Comparison of ENCODE assay signal across 14 cellular contexts in the genomic region with DNA sequence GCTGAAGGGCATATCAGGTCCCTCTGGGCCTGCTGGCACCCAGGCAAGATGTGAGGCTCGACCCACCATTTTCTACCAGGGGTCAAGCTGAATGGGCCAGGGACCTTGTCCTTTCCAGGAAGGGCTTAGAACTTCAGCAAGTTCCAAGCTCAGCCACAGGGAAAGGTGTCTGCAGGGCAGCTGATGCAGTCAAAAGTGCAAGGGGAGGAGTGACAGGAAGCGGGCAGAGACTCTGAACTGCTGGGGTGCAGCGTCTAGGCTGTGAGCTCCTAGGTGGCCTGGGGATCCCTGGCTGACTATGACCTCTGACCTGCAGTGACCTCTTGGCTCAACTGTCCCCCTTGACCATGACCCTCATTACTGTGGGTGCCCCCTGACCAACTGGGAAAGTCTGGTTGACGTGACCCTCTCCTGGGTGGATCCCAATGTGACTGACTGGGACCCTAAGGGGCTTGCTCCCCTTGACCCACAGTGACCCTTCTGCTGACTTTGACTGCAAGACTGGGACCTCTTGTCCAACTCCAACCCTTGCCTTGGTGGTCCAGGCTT. TPM values are rescaled to one million over a fixed set of nuclear protein-coding genes. Genes with fewer than 3 reads are reported as not detected.
"Had no signal": no experiment of that assay in that cellular context is flagged by ENCODE, and none has a peak within 500 bp of the region (broad histone marks: within the 10 kb centered on the region; RNA-seq: fewer than 3 reads in every experiment).

No MANE protein-coding gene starts in this region.

- H3K27me3 ChIP-seq: testis, upper lobe of left lung had no signal

- H3K36me3 ChIP-seq: lower lobe of right lung, spleen, upper lobe of left lung had no signal

- DNase-seq: activated CD4-positive, alpha-beta T cell treated with anti-CD3 and anti-CD28 coated beads, Interleukin-2, amount 50 U/mL, for 48 hours; activated effector memory CD4-positive, alpha-beta T cell treated with anti-CD3 and anti-CD28 coated beads, Interleukin-2, amount 50 U/mL, for 16 hours; activated T-cell treated with anti-CD3 and anti-CD28 coated beads, Interleukin-2, amount 50 U/mL, for 48 hours; dermis blood vessel endothelial cell; left cardiac atrium; lower lobe of right lung; stimulated activated naive CD8-positive, alpha-beta T cell treated with anti-CD3 and anti-CD28 coated beads, Interleukin-15, amount 100 ng/mL, for 72 hours; SW 1271; T-helper 9 cell; testis had no signal

- H3K4me1 ChIP-seq: lower lobe of right lung, testis had no signal

- H3K9me3 ChIP-seq: lower lobe of right lung, spleen, testis, upper lobe of left lung had no signal

- H3K4me3 ChIP-seq: lower lobe of right lung, spleen, testis had no signal

- H3K27ac ChIP-seq: epithelial cell of prostate, lower lobe of right lung, spleen, testis, upper lobe of left lung had no signal

RNA-seq across cellular contexts. Expression of a gene that starts 42.5 kb away (rescaled TPM):
- total RNA-seq: pulmonary artery endothelial cell had no signal
